In genomic region chr2:80238692-80239469, GRCh38 we compare ENCODE assay signal across 8 cellular contexts.
DNase-seq lines count a peak whose midpoint lies in the region; ATAC-seq, FAIRE-seq and TF ChIP-seq lines count a peak whose summit lies in the region.

No MANE protein-coding gene starts in this region.

- H3K36me3 ChIP-seq in MG63 (no peaks in the 10 kb centered on the region), bronchial epithelial cell (ENCODE audit: control insufficient read depth, insufficient read depth, low read length) (no peaks in the 10 kb centered on the region)

- H3K27me3 Mint-ChIP-seq in activated CD4-positive, alpha-beta T cell treated with anti-CD3 and anti-CD28 coated beads for 36 hours = peaks cover 2% of the 10 kb centered on the region

- H3K9me3 Mint-ChIP-seq in activated CD4-positive, alpha-beta T cell treated with anti-CD3 and anti-CD28 coated beads for 36 hours (ENCODE audit: low read depth) = peaks cover 6% of the 10 kb centered on the region

- intact Hi-C loops in activated CD4-positive, alpha-beta T cell treated with anti-CD3 and anti-CD28 coated beads for 36 hours (cut with DNase I, micrococcal nuclease) = loop anchor here in 1 of 2 experiments (1.0 kb wide), 1 partner anchor 166 kb away; no protein-coding TSS in a partner anchor

- no peak for FAIRE-seq in bronchial epithelial cell (lab: Jason Lieb, UNC)

- DNase-seq in activated CD4-positive, alpha-beta T cell treated with anti-CD3 and anti-CD28 coated beads for 36 hours = peak; percentile 39
- no peak for DNase-seq in activated CD4-positive, alpha-beta T cell treated with anti-CD3 and anti-CD28 coated beads for 1 hour
- DNase-seq in MG63 (peak; percentile 13), bronchial epithelial cell (ENCODE audit: low read depth) (no peak), lung microvascular endothelial cell (ENCODE audit: low read depth in 2 of 2) (peak; percentile 14 to 15), glomerular visceral epithelial cell (ENCODE audit: extremely low spot score) (no peak)

- CTCF ChIA-PET in activated CD4-positive, alpha-beta T cell treated with anti-CD3 and anti-CD28 coated beads for 36 hours (lab: Charles Lee) = interaction anchor here (0.5 to 1.4 kb wide), 5 partner anchors 10 to 643 kb away, joined by 3 to 5 read pairs (median 3); no protein-coding TSS in a partner anchor

- H3K4me3 Mint-ChIP-seq in activated CD4-positive, alpha-beta T cell treated with anti-CD3 and anti-CD28 coated beads for 36 hours = no peak overlapping the region

- peak; percentile 26 for TF ChIP-seq CTCF in bronchial epithelial cell (IDR thresholded peaks at IDR 0.05; ENCODE audit: insufficient read depth, low read length, severe bottlenecking)

- H3K27ac Mint-ChIP-seq in activated CD4-positive, alpha-beta T cell treated with anti-CD3 and anti-CD28 coated beads for 36 hours = no peak overlapping the region

- no peaks in the 10 kb centered on the region for H3K36me3 Mint-ChIP-seq in activated CD4-positive, alpha-beta T cell treated with anti-CD3 and anti-CD28 coated beads for 36 hours (ENCODE audit: low read depth)

- no peaks in the 10 kb centered on the region for H3K4me1 Mint-ChIP-seq in activated CD4-positive, alpha-beta T cell treated with anti-CD3 and anti-CD28 coated beads for 36 hours

- POLR2A ChIA-PET in activated CD4-positive, alpha-beta T cell treated with anti-CD3 and anti-CD28 coated beads for 36 hours (lab: Charles Lee) = no interaction called here

- H3K9me3 ChIP-seq in MG63 = no peaks in the 10 kb centered on the region

- H3K27me3 ChIP-seq in MG63 (no peaks in the 10 kb centered on the region), bronchial epithelial cell (ENCODE audit: control insufficient read depth, insufficient read depth, low read length) (no peaks in the 10 kb centered on the region)

- H3K4me3 ChIP-seq in MG63 (no peak overlapping the region), bronchial epithelial cell (ENCODE audit: low read depth, low read length) (no peak overlapping the region)

- no peak for ATAC-seq in activated CD4-positive, alpha-beta T cell treated with anti-CD3 and anti-CD28 coated beads for 36 hours
- ATAC-seq in HG03457 (IDR thresholded peaks at IDR 0.05; ENCODE audit: unreplicated experiment) = no peak
- ATAC-seq in HG02840 (IDR thresholded peaks at IDR 0.05; ENCODE audit: low FRiP score, unreplicated experiment) = no peak

Comparison
In these comparisons a context has a peak if more than half of its experiments do, and no peak if none do; other contexts are left out.
1. DNase-seq: peak in activated CD4-positive, alpha-beta T cell treated with anti-CD3 and anti-CD28 coated beads for 36 hours (single experiment), MG63 (single experiment) and lung microvascular endothelial cell (2 of 2); none in activated CD4-positive, alpha-beta T cell treated with anti-CD3 and anti-CD28 coated beads for 1 hour (single experiment), bronchial epithelial cell (single experiment) and glomerular visceral epithelial cell (single experiment).